ENCODE assay signal across 1 cellular context in genomic region chr1:50418600-50419109, GRCh38.
TF ChIP-seq lines count a peak whose summit lies in the region.

No MANE protein-coding gene starts in this region.

TF ChIP-seq in WTC11, 78 proteins besides CTCF, POLR2A, EP300 and RAD21 (continued from another document):
- TF ChIP-seq ZNF512 (CRISPR knock-in tag; IDR thresholded peaks at IDR 0.05; ENCODE audit: borderline replicate concordance) = no peak
- 0 out of 2 replicates have a peak, but pooled peaks have one; percentile 16 for TF ChIP-seq HMGXB4 (CRISPR knock-in tag; IDR thresholded peaks at IDR 0.05)
